ENCODE assay signal across 8 cellular contexts in the genomic region with DNA sequence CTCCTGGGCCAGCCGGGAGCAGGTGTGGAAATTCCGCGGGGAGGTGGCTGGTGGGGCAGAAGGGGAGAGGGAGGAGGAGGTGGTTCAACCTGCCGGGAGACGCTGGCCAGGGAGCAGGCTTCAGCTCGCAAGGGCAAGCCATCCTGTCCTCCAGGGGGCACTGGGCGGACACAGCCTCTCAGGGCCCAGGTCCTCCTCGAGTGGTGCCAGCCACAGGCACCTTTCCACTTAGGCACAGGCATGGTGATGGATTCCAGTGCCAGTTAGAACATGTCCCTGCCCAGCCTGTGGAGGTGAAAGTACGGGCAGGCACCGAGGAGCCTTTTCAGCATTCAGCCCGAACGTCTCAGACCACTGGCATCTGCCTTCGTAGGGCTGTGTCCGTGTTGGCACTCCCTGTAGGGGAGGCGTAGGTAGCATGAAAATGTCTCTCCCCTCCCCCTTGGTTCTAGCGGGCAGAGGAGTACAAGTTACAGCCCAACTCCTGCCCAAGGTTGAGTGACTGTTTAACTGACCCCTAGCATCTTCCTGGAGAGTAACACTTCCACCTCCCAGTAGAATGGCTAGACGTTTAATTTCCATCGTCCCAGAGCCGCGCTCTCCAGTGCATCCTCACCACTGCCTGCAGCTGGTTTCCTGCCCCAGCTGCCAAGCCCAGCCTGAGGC. TPM values are rescaled to one million over a fixed set of nuclear protein-coding genes. Genes with fewer than 3 reads are reported as not detected.
DNase-seq lines count a peak whose midpoint lies in the region; ATAC-seq and TF ChIP-seq lines count a peak whose summit lies in the region.

No MANE protein-coding gene starts in this region.

- no peaks in the 10 kb centered on the region for H3K36me3 Mint-ChIP-seq in activated T-helper 1 cell treated with anti-CD3 and anti-CD28 coated beads, Interleukin-12 subunit alpha, Interleukin-12 subunit beta, Interleukin-2, Interleukin-4 antibody, amounts not matched to agents 30 ng/mL and 10 ng/mL and 1 ng/mL, durations not matched to agents 14 hours and 24 hours and 36 hours (ENCODE audit: low read depth)

- H3K4me3 ChIP-seq in NB4 (ENCODE audit: low read depth, low read length): no peak overlapping the region
- peak overlapping the region; percentile 72 for H3K4me3 ChIP-seq in right cardiac atrium (ENCODE audit: low read length)

- TF ChIP-seq POLR2A in NB4 (IDR thresholded peaks at IDR 0.05; ENCODE audit: extremely low read depth, insufficient read length): no peak

- peak overlapping the region; percentile 30 for H3K4me3 Mint-ChIP-seq in activated T-helper 1 cell treated with anti-CD3 and anti-CD28 coated beads, Interleukin-12 subunit alpha, Interleukin-12 subunit beta, Interleukin-2, Interleukin-4 antibody, amounts not matched to agents 30 ng/mL and 10 ng/mL and 1 ng/mL, durations not matched to agents 14 hours and 24 hours and 36 hours

- H3K27ac ChIP-seq in right cardiac atrium (ENCODE audit: low read length): peak overlapping the region; percentile 31

- H3K27me3 Mint-ChIP-seq in activated T-helper 1 cell treated with anti-CD3 and anti-CD28 coated beads, Interleukin-12 subunit alpha, Interleukin-12 subunit beta, Interleukin-2, Interleukin-4 antibody, amounts not matched to agents 30 ng/mL and 10 ng/mL and 1 ng/mL, durations not matched to agents 14 hours and 24 hours and 36 hours (ENCODE audit: insufficient read depth): peaks cover 67% of the 10 kb centered on the region

- peak; percentile 44 to 52 for ATAC-seq in right cardiac atrium

- DNase-seq in NCI-H146 (lab: John Stamatoyannopoulos, UW): peak; percentile 62
- DNase-seq in NCI-H146 treated with DMSO at 0.1 percent for 48 hours (lab: John Stamatoyannopoulos, UW; ENCODE audit: unreplicated experiment): no peak
- DNase-seq in NB4 (ENCODE audit: low read depth): peak; percentile 42
- DNase-seq in activated T-helper 1 cell treated with anti-CD3 and anti-CD28 coated beads, Interleukin-12 subunit alpha, Interleukin-12 subunit beta, Interleukin-2, Interleukin-4 antibody, amounts not matched to agents 30 ng/mL and 10 ng/mL and 1 ng/mL, durations not matched to agents 14 hours and 24 hours and 36 hours (ENCODE audit: low spot score): no peak
- peak; percentile 51 to 78 (median 73) for DNase-seq in right cardiac atrium
- DNase-seq in pulmonary artery endothelial cell (ENCODE audit: low read depth, low spot score): peak; percentile 26
- no peak for DNase-seq in GDM1 (lab: John Stamatoyannopoulos, UW)
- DNase-seq in GF-D8 (lab: John Stamatoyannopoulos, UW): no peak

- TF ChIP-seq CTCF in NB4 (IDR thresholded peaks at IDR 0.05; ENCODE audit: low read depth, low read length): peak; percentile 30

- H3K4me1 ChIP-seq in right cardiac atrium (ENCODE audit: control insufficient read depth, insufficient read depth, low read length): peaks cover 14% of the 10 kb centered on the region

- H3K27me3 ChIP-seq in right cardiac atrium (ENCODE audit: control insufficient read depth, insufficient read depth): no peaks in the 10 kb centered on the region

- H3K4me1 Mint-ChIP-seq in activated T-helper 1 cell treated with anti-CD3 and anti-CD28 coated beads, Interleukin-12 subunit alpha, Interleukin-12 subunit beta, Interleukin-2, Interleukin-4 antibody, amounts not matched to agents 30 ng/mL and 10 ng/mL and 1 ng/mL, durations not matched to agents 14 hours and 24 hours and 36 hours (ENCODE audit: low read depth): peaks cover 6% of the 10 kb centered on the region

- intact Hi-C loops in activated T-helper 1 cell treated with anti-CD3 and anti-CD28 coated beads, Interleukin-12 subunit alpha, Interleukin-12 subunit beta, Interleukin-2, Interleukin-4 antibody, amounts not matched to agents 30 ng/mL and 10 ng/mL and 1 ng/mL, durations not matched to agents 14 hours and 24 hours and 36 hours (cut with micrococcal nuclease): no loop called here
- intact Hi-C loops in right cardiac atrium (cut with DNase I): loop anchor here in 1 of 4 donors (10.0 kb wide), 1 partner anchor 155 kb away; no protein-coding TSS in a partner anchor

- no peaks in the 10 kb centered on the region for H3K9me3 Mint-ChIP-seq in activated T-helper 1 cell treated with anti-CD3 and anti-CD28 coated beads, Interleukin-12 subunit alpha, Interleukin-12 subunit beta, Interleukin-2, Interleukin-4 antibody, amounts not matched to agents 30 ng/mL and 10 ng/mL and 1 ng/mL, durations not matched to agents 14 hours and 24 hours and 36 hours

- H3K27ac Mint-ChIP-seq in activated T-helper 1 cell treated with anti-CD3 and anti-CD28 coated beads, Interleukin-12 subunit alpha, Interleukin-12 subunit beta, Interleukin-2, Interleukin-4 antibody, amounts not matched to agents 30 ng/mL and 10 ng/mL and 1 ng/mL, durations not matched to agents 14 hours and 24 hours and 36 hours: no peak overlapping the region

- no peaks in the 10 kb centered on the region for H3K9me3 ChIP-seq in right cardiac atrium (ENCODE audit: control insufficient read depth, low read length)

- 35% methylated on average over 20 of the region's 20 CpGs for WGBS in right cardiac atrium

RNA-seq across cellular contexts. Expression of a gene that starts 48.9 kb away (rescaled TPM):
- 0.05 TPM in 1 of 2 replicates, not detected in the other for total RNA-seq in activated T-helper 1 cell treated with anti-CD3 and anti-CD28 coated beads, Interleukin-12 subunit alpha, Interleukin-12 subunit beta, Interleukin-2, Interleukin-4 antibody, amounts not matched to agents 30 ng/mL and 10 ng/mL and 1 ng/mL, durations not matched to agents 14 hours and 24 hours and 36 hours
- total RNA-seq in right cardiac atrium (10 to 100 TPM; 41.7 to 55.0 (median 42.7) TPM), pulmonary artery endothelial cell (13.7 and 17.0 TPM in 2 replicates)
- polyA plus RNA-seq in right cardiac atrium: 25.5 TPM

Comparison
In these comparisons a context has a peak if more than half of its experiments do, and no peak if none do; other contexts are left out.
1. DNase-seq: peak in NCI-H146 (single experiment), NB4 (single experiment), right cardiac atrium (3 of 3) and pulmonary artery endothelial cell (single experiment); none in NCI-H146 treated with DMSO at 0.1 percent for 48 hours (single experiment), activated T-helper 1 cell treated with anti-CD3 and anti-CD28 coated beads, Interleukin-12 subunit alpha, Interleukin-12 subunit beta, Interleukin-2, Interleukin-4 antibody, amounts not matched to agents 30 ng/mL and 10 ng/mL and 1 ng/mL, durations not matched to agents 14 hours and 24 hours and 36 hours (single experiment), GDM1 (single experiment) and GF-D8 (single experiment).
2. RNA of a gene that starts 48.9 kb away (total RNA-seq): 41.7 to 55.0 TPM in right cardiac atrium and 13.7 to 17.0 TPM in pulmonary artery endothelial cell; 0.05 TPM in activated T-helper 1 cell treated with anti-CD3 and anti-CD28 coated beads, Interleukin-12 subunit alpha, Interleukin-12 subunit beta, Interleukin-2, Interleukin-4 antibody, amounts not matched to agents 30 ng/mL and 10 ng/mL and 1 ng/mL, durations not matched to agents 14 hours and 24 hours and 36 hours; every median in the first group is over 10 times any median in the second.